22 cellular contexts compared by ENCODE assay signal in the genomic region with DNA sequence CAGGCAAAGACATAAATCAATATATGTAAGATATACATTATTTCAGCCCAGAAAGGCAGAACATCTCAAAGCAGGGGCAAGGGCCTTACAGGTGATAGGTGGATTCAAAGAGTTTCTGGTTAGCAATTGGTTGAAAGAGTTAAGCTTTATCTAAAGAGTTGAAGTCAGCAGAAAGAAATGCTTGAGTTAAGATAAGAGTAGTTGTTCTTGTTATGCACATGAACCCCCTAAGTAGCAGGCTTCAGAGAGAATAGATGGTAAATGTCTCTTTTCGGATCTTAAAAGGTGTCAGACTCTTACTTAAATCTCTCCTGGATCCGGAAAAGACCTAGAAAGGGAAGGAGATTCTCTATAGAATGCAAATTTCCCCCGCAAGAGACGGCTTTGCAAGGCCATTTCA.
"Had no signal": no experiment of that assay in that cellular context is flagged by ENCODE, and none has a peak within 500 bp of the region (broad histone marks: within the 10 kb centered on the region; RNA-seq: fewer than 3 reads in every experiment).

No MANE protein-coding gene starts in this region.

- H3K4me1 ChIP-seq: prostate gland, testis, vagina had no signal

- H3K27me3 Mint-ChIP-seq: type B pancreatic cell had no signal

- H3K27me3 ChIP-seq: esophagus squamous epithelium, gastrocnemius medialis, testis, vagina had no signal

- ATAC-seq: gastrocnemius medialis; left ventricle myocardium superior; natural killer cell treated with Interleukin-12 subunit alpha and Interleukin-12 subunit beta and Interleukin-15 and Interleukin-18, amount 100 ng/mL, for 72 hours; stimulated activated naive B cell treated with anti-CD40 and anti-IgM and Interleukin-4, amounts not matched to agents 10 μg/mL and 1 μg/mL and 100 μg/mL, for 72 hours had no signal

- H3K36me3 ChIP-seq: esophagus squamous epithelium, gastrocnemius medialis, prostate gland, vagina had no signal

- H3K4me3 Mint-ChIP-seq: activated CD4-positive, alpha-beta memory T cell treated with anti-CD3 and anti-CD28 coated beads for 36 hours; activated naive CD8-positive, alpha-beta T cell treated with anti-CD3 and anti-CD28 coated beads for 36 hours; natural killer cell treated with Interleukin-12 subunit alpha and Interleukin-12 subunit beta and Interleukin-15 and Interleukin-18, amount 100 ng/mL, for 72 hours; stimulated activated naive B cell treated with anti-CD40 and anti-IgM and Interleukin-4, amounts not matched to agents 10 μg/mL and 1 μg/mL and 100 μg/mL, for 72 hours; type B pancreatic cell had no signal

- DNase-seq: activated CD4-positive, alpha-beta memory T cell treated with anti-CD3 and anti-CD28 coated beads for 36 hours; activated CD4-positive, alpha-beta T cell treated with anti-CD3 and anti-CD28 coated beads for 4 hours; activated CD4-positive, CD25-positive, alpha-beta regulatory T cell; activated naive CD4-positive, alpha-beta T cell treated with Interleukin-2 at 50 U/mL for 16 hours; activated naive CD8-positive, alpha-beta T cell treated with anti-CD3 and anti-CD28 coated beads for 36 hours; activated T-cell treated with anti-CD3 and anti-CD28 coated beads, Interleukin-2, amount 50 U/mL, for 48 hours; amygdala; cerebellar nuclear complex; esophagus squamous epithelium; gastrocnemius medialis; kidney glomerular epithelial cell; left ventricle myocardium superior; mammary epithelial cell; stimulated activated CD4-positive, alpha-beta T cell treated with anti-CD3 and anti-CD28 coated beads, Interleukin-2, amount 100 ng/mL, for 48 hours; stimulated activated CD8-positive, alpha-beta memory T cell treated with anti-CD3 and anti-CD28 coated beads, Interleukin-4, amount 100 ng/mL, for 48 hours; stimulated activated naive B cell treated with anti-CD40 and anti-IgM and Interleukin-4, amounts not matched to agents 10 μg/mL and 1 μg/mL and 100 μg/mL, for 72 hours; testis had no signal

- H3K27ac ChIP-seq: coronary artery, esophagus squamous epithelium, gastrocnemius medialis, prostate gland, testis, vagina had no signal

- H3K27ac Mint-ChIP-seq: activated CD4-positive, alpha-beta memory T cell treated with anti-CD3 and anti-CD28 coated beads for 36 hours; activated naive CD8-positive, alpha-beta T cell treated with anti-CD3 and anti-CD28 coated beads for 36 hours; natural killer cell treated with Interleukin-12 subunit alpha and Interleukin-12 subunit beta and Interleukin-15 and Interleukin-18, amount 100 ng/mL, for 72 hours; stimulated activated naive B cell treated with anti-CD40 and anti-IgM and Interleukin-4, amounts not matched to agents 10 μg/mL and 1 μg/mL and 100 μg/mL, for 72 hours; type B pancreatic cell had no signal

- H3K9me3 ChIP-seq: prostate gland, testis, vagina had no signal

- H3K4me3 ChIP-seq: coronary artery, esophagus squamous epithelium, gastrocnemius medialis, prostate gland, testis, vagina had no signal
